In genomic region chr4:79923290-79923689, GRCh38 we compare ENCODE assay signal across 1 cellular context.
A peak's percentile ranks its signal among the peaks of the same experiment; 100 is the strongest.
TF ChIP-seq lines count a peak whose summit lies in the region.

No MANE protein-coding gene starts in this region.

TF ChIP-seq in HEK293, 187 proteins besides CTCF, POLR2A, EP300 and RAD21 (continued from another document):
- 0 out of 2 replicates have a peak, but pooled peaks have one; percentile 32 for TF ChIP-seq REST (tag by site-specific recombination; IDR thresholded peaks at IDR 0.05)
